ENCODE assay signal across 1 cellular context in genomic region chr2:17815466-17816184, GRCh38.
TF ChIP-seq lines count a peak whose summit lies in the region.

No MANE protein-coding gene starts in this region.

TF ChIP-seq in GM12878, 131 proteins besides CTCF, POLR2A, EP300 and RAD21 (continues in another document):
- peak; percentile 61; the same call in 1 of the 2 replicates for TF ChIP-seq TCF3 (IDR thresholded peaks at IDR 0.05; ENCODE audit: borderline replicate concordance, insufficient read depth, low read depth, low read length)
- TF ChIP-seq ETV6 (conservative IDR thresholded peaks at IDR 0.05 in 1 of 2, IDR thresholded peaks at IDR 0.05 in 1 of 2; ENCODE audit: borderline replicate concordance in 1 of 2, low read depth in 1 of 2): peak in 1 of 2 experiments; percentile 81; a peak in 1 of 4 replicates
- peak; percentile 63 for TF ChIP-seq IRF4 (IDR thresholded peaks at IDR 0.05; ENCODE audit: low read depth, low read length)
- TF ChIP-seq RUNX3 (IDR thresholded peaks at IDR 0.05; ENCODE audit: low read length): peak; percentile 79
- no peak for TF ChIP-seq BCLAF1 (IDR thresholded peaks at IDR 0.05)
- peak; percentile 66; the same call in 1 of the 2 replicates for TF ChIP-seq SPI1 (IDR thresholded peaks at IDR 0.05; ENCODE audit: borderline replicate concordance, insufficient read depth, low read depth, low read length)
- TF ChIP-seq FOXK2 (IDR thresholded peaks at IDR 0.05): no peak
- TF ChIP-seq IKZF2 (IDR thresholded peaks at IDR 0.05): peak; percentile 96 to 98
- no peak for TF ChIP-seq REST (IDR thresholded peaks at IDR 0.05; ENCODE audit: low read depth, low read length)
- no peak for TF ChIP-seq ZNF384 (IDR thresholded peaks at IDR 0.05; ENCODE audit: borderline replicate concordance, low read depth, low read length)
- TF ChIP-seq HDAC2 (IDR thresholded peaks at IDR 0.05): no peak
- peak; percentile 81; the same call in 1 of the 2 replicates for TF ChIP-seq ZNF217 (IDR thresholded peaks at IDR 0.05)
- no peak for TF ChIP-seq NFYA (IDR thresholded peaks at IDR 0.05; ENCODE audit: borderline replicate concordance, low read depth, low read length)
- no peak for TF ChIP-seq ATF3 (IDR thresholded peaks at IDR 0.05; ENCODE audit: borderline replicate concordance, extremely low read depth, low read depth, low read length)
- TF ChIP-seq ATF7 (IDR thresholded peaks at IDR 0.05; ENCODE audit: low read depth): peak; percentile 32; the same call in 1 of the 2 replicates
- peak; percentile 97 for TF ChIP-seq EED (IDR thresholded peaks at IDR 0.05; ENCODE audit: low read depth)
- peak; percentile 87 for TF ChIP-seq NFIC (IDR thresholded peaks at IDR 0.05; ENCODE audit: low read depth, low read length)
- no peak for TF ChIP-seq E4F1 (IDR thresholded peaks at IDR 0.05; ENCODE audit: borderline replicate concordance, partially characterized antibody)
- 0 out of 2 replicates have a peak, but pooled peaks have one; percentile 17 for TF ChIP-seq BCL11A (IDR thresholded peaks at IDR 0.05; ENCODE audit: low read depth, low read length)
- peak; percentile 79 for TF ChIP-seq MTA2 (IDR thresholded peaks at IDR 0.05; ENCODE audit: low read depth)
- TF ChIP-seq SKIL (IDR thresholded peaks at IDR 0.05; ENCODE audit: low read depth, poor library complexity, severe bottlenecking): peak; percentile 45
- TF ChIP-seq MEF2A (IDR thresholded peaks at IDR 0.05; ENCODE audit: insufficient read depth, low read depth, low read length): peak; percentile 55; the same call in 1 of the 2 replicates
- peak; percentile 69; the same call in 1 of the 2 replicates for TF ChIP-seq MTA3 (IDR thresholded peaks at IDR 0.05; ENCODE audit: borderline replicate concordance, low read length)
- TF ChIP-seq YY1 (IDR thresholded peaks at IDR 0.05; ENCODE audit: low read depth, low read length): no peak
- peak; percentile 27 for TF ChIP-seq MEF2B (IDR thresholded peaks at IDR 0.05; ENCODE audit: partially characterized antibody, poor library complexity, severe bottlenecking)
- peak; percentile 98 for TF ChIP-seq IKZF1 (conservative IDR thresholded peaks at IDR 0.05)
- 0 out of 2 replicates have a peak, but pooled peaks have one; percentile 23 for TF ChIP-seq CREM (IDR thresholded peaks at IDR 0.05; ENCODE audit: low read depth)
- 0 out of 2 replicates have a peak, but pooled peaks have one; percentile 49 for TF ChIP-seq ATF2 (IDR thresholded peaks at IDR 0.05; ENCODE audit: low read length)
- TF ChIP-seq RBBP5 (conservative IDR thresholded peaks at IDR 0.05): no peak
- TF ChIP-seq ZNF207 (IDR thresholded peaks at IDR 0.05; ENCODE audit: borderline replicate concordance): no peak
- TF ChIP-seq GABPA (IDR thresholded peaks at IDR 0.05; ENCODE audit: low read depth): 0 out of 2 replicates have a peak, but pooled peaks have one; percentile 21
- peak; percentile 58; the same call in 1 of the 2 replicates for TF ChIP-seq FOXM1 (IDR thresholded peaks at IDR 0.05; ENCODE audit: low read depth, low read length)
- TF ChIP-seq ZSCAN29 (IDR thresholded peaks at IDR 0.05): no peak
- peak; percentile 69; the same call in 1 of the 2 replicates for TF ChIP-seq GATAD2B (conservative IDR thresholded peaks at IDR 0.05; ENCODE audit: low read depth)
- TF ChIP-seq NR2F1 (conservative IDR thresholded peaks at IDR 0.05): 0 out of 2 replicates have a peak, but pooled peaks have one; percentile 16
- peak; percentile 80 for TF ChIP-seq JUNB (IDR thresholded peaks at IDR 0.05)
- no peak for TF ChIP-seq IRF5 (IDR thresholded peaks at IDR 0.05; ENCODE audit: borderline replicate concordance)
- peak; percentile 94 for TF ChIP-seq RELB (IDR thresholded peaks at IDR 0.05; ENCODE audit: low read depth)
- no peak for TF ChIP-seq MXI1 (IDR thresholded peaks at IDR 0.05; ENCODE audit: low read depth, low read length)
- TF ChIP-seq NBN (IDR thresholded peaks at IDR 0.05): 0 out of 2 replicates have a peak, but pooled peaks have one; percentile 25
- no peak for TF ChIP-seq PRDM15 (CRISPR knock-in tag; IDR thresholded peaks at IDR 0.05)
- TF ChIP-seq KLF5 (IDR thresholded peaks at IDR 0.05; ENCODE audit: partially characterized antibody): no peak
